In the genomic region with DNA sequence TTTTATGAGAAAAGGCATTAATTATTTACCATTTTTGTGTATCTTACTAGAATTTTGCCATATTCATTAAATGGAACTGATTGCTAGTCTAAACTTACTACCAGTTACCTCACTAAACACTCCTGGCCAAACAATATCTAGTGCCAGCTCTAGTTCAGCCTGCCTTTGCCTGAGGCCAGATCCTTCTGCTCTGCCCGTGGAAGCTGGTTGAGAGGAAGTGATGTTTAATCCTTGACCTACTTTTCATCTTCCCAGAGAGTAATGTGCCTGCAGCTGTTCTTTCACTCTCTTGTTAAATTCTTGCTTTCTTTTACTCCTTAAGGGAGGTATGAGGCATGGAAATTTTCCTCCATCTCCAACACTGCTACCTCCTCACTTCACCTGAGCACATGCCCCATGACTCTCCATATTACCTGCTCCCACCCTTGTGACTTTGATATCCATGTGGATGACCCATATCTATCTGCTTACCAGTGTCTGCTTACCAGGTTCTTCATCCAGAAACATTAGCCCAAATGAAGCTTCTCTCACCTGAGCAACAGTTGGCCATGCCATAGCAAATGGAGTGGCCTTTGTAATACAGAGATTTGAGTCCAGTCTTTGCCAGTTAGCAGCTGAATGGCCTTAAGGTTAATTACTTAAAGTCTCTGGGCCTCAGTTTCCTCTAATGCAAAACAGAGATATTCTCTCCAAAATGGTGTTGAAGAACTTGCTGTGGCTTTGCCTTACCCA, we compare ENCODE assay signal across 10 cellular contexts. TPM values are rescaled to one million over a fixed set of nuclear protein-coding genes. Genes with fewer than 3 reads are reported as not detected.
A peak's percentile ranks its signal among the peaks of the same experiment; 100 is the strongest.
DNase-seq lines count a peak whose midpoint lies in the region; FAIRE-seq and TF ChIP-seq lines count a peak whose summit lies in the region.
"Had no signal": no experiment of that assay in that cellular context is flagged by ENCODE, and none has a peak within 500 bp of the region (broad histone marks: within the 10 kb centered on the region; RNA-seq: fewer than 3 reads in every experiment).

No MANE protein-coding gene starts in this region.

- H3K27me3 ChIP-seq in astrocyte (ENCODE audit: insufficient read depth, low read length) (no peaks in the 10 kb centered on the region), layer of hippocampus (ENCODE audit: control insufficient read depth, insufficient read depth, low read length) (no peaks in the 10 kb centered on the region), vagina (no peaks in the 10 kb centered on the region), small intestine (ENCODE audit: control insufficient read depth in 2 of 2, insufficient read depth in 2 of 2, low read length in 2 of 2) (no peaks in the 10 kb centered on the region)

- DNase-seq in activated naive CD8-positive, alpha-beta T cell treated with anti-CD3 and anti-CD28 coated beads for 36 hours = no peak
- no peak for DNase-seq in astrocyte (ENCODE audit: low read depth)
- DNase-seq in vagina (ENCODE audit: extremely low spot score in 2 of 2) = no peak
- no peak for DNase-seq in stimulated activated CD4-positive, alpha-beta T cell treated with anti-CD3 and anti-CD28 coated beads, Interleukin-12 subunit alpha, Interleukin-12 subunit beta, amount 100 ng/mL, for 4 hours
- DNase-seq in small intestine = no peak
- no peak for DNase-seq in stimulated activated CD4-positive, alpha-beta T cell treated with anti-CD3 and anti-CD28 coated beads, Interleukin-2, amount 100 ng/mL, for 48 hours
- DNase-seq: activated CD4-positive, alpha-beta memory T cell treated with anti-CD3 and anti-CD28 coated beads for 36 hours had no signal

- H3K9me3 ChIP-seq in astrocyte (ENCODE audit: insufficient read depth, low read depth, low read length) = no peaks in the 10 kb centered on the region
- H3K9me3 ChIP-seq in vagina = no peaks in the 10 kb centered on the region
- no peaks in the 10 kb centered on the region for H3K9me3 ChIP-seq in small intestine (ENCODE audit: control insufficient read depth, low read depth)

- no peak overlapping the region for H3K4me2 ChIP-seq in astrocyte (ENCODE audit: low read length)

- intact Hi-C loops in vagina (cut with DNase I) = no loop called here

- H3K9me3 Mint-ChIP-seq in activated naive CD8-positive, alpha-beta T cell (ENCODE audit: low read depth) = no peaks in the 10 kb centered on the region
- H3K9me3 Mint-ChIP-seq in activated naive CD8-positive, alpha-beta T cell treated with anti-CD3 and anti-CD28 coated beads for 36 hours = no peaks in the 10 kb centered on the region
- peaks cover 2% of the 10 kb centered on the region for H3K9me3 Mint-ChIP-seq in astrocyte (ENCODE audit: unreplicated experiment)
- H3K9me3 Mint-ChIP-seq: activated CD4-positive, alpha-beta memory T cell treated with anti-CD3 and anti-CD28 coated beads for 36 hours had no signal

- peaks cover 70% of the 10 kb centered on the region for H4K20me1 ChIP-seq in astrocyte (ENCODE audit: insufficient read depth, low read length)

- H3K79me2 ChIP-seq in astrocyte (ENCODE audit: insufficient read depth, low read length) = peaks cover 72% of the 10 kb centered on the region

- H3K4me3 Mint-ChIP-seq in activated naive CD8-positive, alpha-beta T cell = no peak overlapping the region
- H3K4me3 Mint-ChIP-seq in activated naive CD8-positive, alpha-beta T cell treated with anti-CD3 and anti-CD28 coated beads for 36 hours = no peak overlapping the region
- no peak overlapping the region for H3K4me3 Mint-ChIP-seq in astrocyte (ENCODE audit: unreplicated experiment)
- H3K4me3 Mint-ChIP-seq: activated CD4-positive, alpha-beta memory T cell treated with anti-CD3 and anti-CD28 coated beads for 36 hours had no signal

- TF ChIP-seq POLR2A in vagina (IDR thresholded peaks at IDR 0.05) = no peak

- TF ChIP-seq CTCF in astrocyte (IDR thresholded peaks at IDR 0.05; ENCODE audit: insufficient read depth, low read depth, low read length) (no peak), vagina (IDR thresholded peaks at IDR 0.05) (no peak)

- H3K4me1 ChIP-seq in astrocyte (ENCODE audit: insufficient read depth, low read length) (peaks cover 18% of the 10 kb centered on the region), vagina (peaks cover 42% of the 10 kb centered on the region), small intestine (ENCODE audit: control insufficient read depth in 2 of 2, insufficient read depth in 1 of 2, low read depth in 1 of 2, low read length in 1 of 2) (peaks cover 0 to 12% of the 10 kb centered on the region in 2 donors)

- H3K27ac ChIP-seq in astrocyte (ENCODE audit: low read depth, low read length) (no peak overlapping the region), layer of hippocampus (ENCODE audit: low read depth, low read length) (peak overlapping the region; percentile 54), vagina (peak overlapping the region; percentile 12), small intestine (ENCODE audit: low read depth in 1 of 2, low read length in 1 of 2) (no peak overlapping the region)
- H3K27ac ChIP-seq: C4-2B had no signal

- peaks cover 57% of the 10 kb centered on the region for H3K4me1 Mint-ChIP-seq in activated naive CD8-positive, alpha-beta T cell (ENCODE audit: low read depth)
- peaks cover 34% of the 10 kb centered on the region for H3K4me1 Mint-ChIP-seq in activated naive CD8-positive, alpha-beta T cell treated with anti-CD3 and anti-CD28 coated beads for 36 hours
- H3K4me1 Mint-ChIP-seq in astrocyte (ENCODE audit: low read depth, unreplicated experiment) = peaks cover 25% of the 10 kb centered on the region

- no peak overlapping the region for H3K9ac ChIP-seq in astrocyte (ENCODE audit: low read length)

- no peak overlapping the region for H3K4me3 ChIP-seq in astrocyte (ENCODE audit: insufficient read depth, low read depth, low read length)
- no peak overlapping the region for H3K4me3 ChIP-seq in vagina
- H3K4me3 ChIP-seq in small intestine (ENCODE audit: low read depth in 1 of 2, low read length in 2 of 2) = no peak overlapping the region

- 9 to 15% (median 10%) methylated on average over 1 of the region's 1 CpG for WGBS in small intestine, 3 donors

- H3K36me3 ChIP-seq in astrocyte (ENCODE audit: insufficient read depth, low read length) (no peaks in the 10 kb centered on the region), vagina (no peaks in the 10 kb centered on the region), small intestine (ENCODE audit: control insufficient read depth in 2 of 2, insufficient read depth in 2 of 2, low read length in 2 of 2) (no peaks in the 10 kb centered on the region)

- FAIRE-seq in astrocyte (lab: Jason Lieb, UNC) (no peak), small intestine (lab: Jason Lieb, UNC) (no peak)

- peaks cover 4% of the 10 kb centered on the region for H3K36me3 Mint-ChIP-seq in activated naive CD8-positive, alpha-beta T cell
- peaks cover 16% of the 10 kb centered on the region for H3K36me3 Mint-ChIP-seq in activated naive CD8-positive, alpha-beta T cell treated with anti-CD3 and anti-CD28 coated beads for 36 hours
- H3K36me3 Mint-ChIP-seq in astrocyte (ENCODE audit: low read depth, unreplicated experiment) = peaks cover 20% of the 10 kb centered on the region

- no peak overlapping the region for H2AFZ ChIP-seq in astrocyte (ENCODE audit: low read depth, low read length)

- H3K27ac Mint-ChIP-seq in activated naive CD8-positive, alpha-beta T cell = peak overlapping the region; percentile 25
- no peak overlapping the region for H3K27ac Mint-ChIP-seq in activated naive CD8-positive, alpha-beta T cell treated with anti-CD3 and anti-CD28 coated beads for 36 hours
- peak overlapping the region; percentile 48 for H3K27ac Mint-ChIP-seq in astrocyte (ENCODE audit: unreplicated experiment)
- H3K27ac Mint-ChIP-seq: activated CD4-positive, alpha-beta memory T cell treated with anti-CD3 and anti-CD28 coated beads for 36 hours had no signal

- no peaks in the 10 kb centered on the region for H3K27me3 Mint-ChIP-seq in activated naive CD8-positive, alpha-beta T cell
- H3K27me3 Mint-ChIP-seq in activated naive CD8-positive, alpha-beta T cell treated with anti-CD3 and anti-CD28 coated beads for 36 hours = no peaks in the 10 kb centered on the region
- H3K27me3 Mint-ChIP-seq in astrocyte (ENCODE audit: low read depth, unreplicated experiment) = no peaks in the 10 kb centered on the region
- H3K27me3 Mint-ChIP-seq: activated CD4-positive, alpha-beta memory T cell treated with anti-CD3 and anti-CD28 coated beads for 36 hours had no signal

RNA-seq across cellular contexts. Expression of gene UBE2E1, which starts 53.4 kb away (rescaled TPM):
- 10 to 100 TPM; 73.9 to 74.9 TPM for total RNA-seq in activated naive CD8-positive, alpha-beta T cell treated with anti-CD3 and anti-CD28 coated beads for 36 hours
- total RNA-seq in astrocyte (145 and 150 TPM in 2 replicates), vagina (124 TPM)
- 10 to 100 TPM; 52.4 to 81.2 (median 55.7) TPM for polyA plus RNA-seq in small intestine

RNA-seq across cellular contexts. Expression of gene NKIRAS1, which starts 57.6 kb away (rescaled TPM):
- 1 to 10 TPM; 6.4 to 6.9 TPM for total RNA-seq in activated naive CD8-positive, alpha-beta T cell treated with anti-CD3 and anti-CD28 coated beads for 36 hours
- total RNA-seq in astrocyte (10.7 and 11.0 TPM in 2 replicates), vagina (9.1 TPM)
- 1 to 10 TPM; 4.0 to 5.1 (median 4.2) TPM for polyA plus RNA-seq in small intestine

RNA-seq across cellular contexts. Expression of gene RPL15, which starts 57.8 kb away (rescaled TPM):
- total RNA-seq in activated naive CD8-positive, alpha-beta T cell treated with anti-CD3 and anti-CD28 coated beads for 36 hours = 1,000 to 10,000 TPM; 2,473 to 2,489 TPM
- 1,579 and 1,629 TPM in 2 replicates for total RNA-seq in astrocyte
- 2,641 TPM for total RNA-seq in vagina
- 1,000 to 10,000 TPM; 1,526 to 3,526 (median 3,011) TPM for polyA plus RNA-seq in small intestine

Comparison
In these comparisons a context has a peak if more than half of its experiments do, and no peak if none do; other contexts are left out.
1. H3K27ac ChIP-seq: peak in layer of hippocampus (single experiment) and vagina (single experiment); none in astrocyte (single experiment) and small intestine (0 of 2).